19 cellular contexts compared by ENCODE assay signal in genomic region chr3:139307601-139308146, GRCh38.
"Had no signal": no experiment of that assay in that cellular context is flagged by ENCODE, and none has a peak within 500 bp of the region (broad histone marks: within the 10 kb centered on the region; RNA-seq: fewer than 3 reads in every experiment).

No MANE protein-coding gene starts in this region.

- H3K4me1 ChIP-seq: body of pancreas, foreskin keratinocyte, lower lobe of right lung, prostate gland, thyroid gland, upper lobe of right lung had no signal

- H3K9me3 ChIP-seq: body of pancreas, lower lobe of right lung, ovary, prostate gland, thyroid gland, upper lobe of right lung had no signal

- H3K36me3 ChIP-seq: lower lobe of right lung, ovary, prostate gland, thyroid gland, upper lobe of right lung had no signal

- ATAC-seq: activated T-cell treated with anti-CD3 and anti-CD28 coated beads, Interleukin-2, amount 50 U/mL, for 4 hours; body of pancreas; foreskin keratinocyte; lower lobe of right lung; right cardiac atrium; upper lobe of right lung had no signal

- H3K4me3 ChIP-seq: body of pancreas, lower lobe of right lung, ovary, prostate gland, thyroid gland, upper lobe of right lung had no signal

- H3K27me3 ChIP-seq: body of pancreas, foreskin keratinocyte, ovary, thyroid gland, upper lobe of right lung had no signal

- DNase-seq: activated CD4-positive, alpha-beta T cell treated with anti-CD3 and anti-CD28 coated beads for 4 hours; activated CD4-positive, alpha-beta T cell treated with anti-CD3 and anti-CD28 coated beads, Interleukin-2, amount 50 U/mL, for 48 hours; activated CD4-positive, CD25-positive, alpha-beta regulatory T cell; activated CD8-positive, alpha-beta memory T cell treated with anti-CD3 and anti-CD28 coated beads, Interleukin-2, amount 50 U/mL, for 48 hours; activated naive CD4-positive, alpha-beta T cell treated with Interleukin-2 at 50 U/mL for 16 hours; activated naive CD8-positive, alpha-beta T cell treated with anti-CD3 and anti-CD28 coated beads, Interleukin-2, amount 10 ng/mL, durations not matched to agents 7 days and 5 days; activated T-cell treated with anti-CD3 and anti-CD28 coated beads, Interleukin-2, amount 50 U/mL, for 4 hours; body of pancreas; foreskin keratinocyte; kidney; lower lobe of right lung; naive B cell; ovary; right cardiac atrium; substantia nigra; T1000; thyroid gland; upper lobe of right lung had no signal

- H3K27ac ChIP-seq: body of pancreas, foreskin keratinocyte, lower lobe of right lung, ovary, prostate gland, thyroid gland, upper lobe of right lung had no signal
